Comparison of ENCODE assay signal across 1 cellular context in the genomic region with DNA sequence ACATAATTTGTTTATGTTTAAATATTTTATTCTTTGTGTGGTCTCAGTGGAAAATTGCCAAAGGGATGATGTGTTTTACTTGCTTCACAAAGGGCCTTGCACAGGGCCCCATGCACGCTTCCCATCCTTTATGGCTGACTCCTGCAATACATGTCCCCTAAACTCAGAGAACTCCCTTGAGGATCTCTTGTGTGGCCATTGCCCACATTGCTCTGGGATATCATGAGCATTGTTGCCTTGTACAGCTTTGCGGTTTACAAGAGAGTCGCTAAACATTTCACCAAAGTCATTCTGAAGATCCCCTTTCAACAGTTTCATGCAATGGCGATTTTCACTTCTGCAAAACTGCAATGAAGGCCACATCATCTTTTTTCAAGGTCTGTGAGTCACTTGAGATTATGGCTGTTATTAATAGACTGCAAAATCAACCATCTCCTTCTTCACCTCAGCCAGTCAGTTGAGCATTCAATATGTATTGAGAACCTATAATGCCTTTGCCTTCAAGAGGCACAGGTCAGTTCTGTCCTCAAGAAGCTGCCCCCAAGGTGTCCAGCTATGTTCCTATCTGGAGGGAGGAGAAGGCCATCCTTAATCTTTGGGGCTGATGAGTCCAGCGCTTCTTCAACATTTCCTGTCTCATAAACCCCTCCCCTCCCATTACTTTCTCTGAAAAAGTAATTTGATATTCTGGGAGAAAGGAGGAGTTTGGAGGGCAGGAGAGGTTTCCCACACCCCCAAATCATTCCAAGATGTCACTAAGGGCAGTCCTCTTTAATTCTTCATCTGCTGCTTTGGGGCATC.
TF ChIP-seq lines count a peak whose summit lies in the region.

No MANE protein-coding gene starts in this region.

TF ChIP-seq in IMR-90, 13 proteins besides CTCF, POLR2A, EP300 and RAD21 (continued from another document):
- TF ChIP-seq RCOR1 (IDR thresholded peaks at IDR 0.05; ENCODE audit: insufficient replicate concordance, low read length) (no peak), MXI1 (IDR thresholded peaks at IDR 0.05; ENCODE audit: borderline replicate concordance, low read depth, low read length) (no peak), RFX5 (IDR thresholded peaks at IDR 0.05; ENCODE audit: low read depth, low read length) (no peak), FOS (IDR thresholded peaks at IDR 0.05; ENCODE audit: low read depth, low read length) (no peak)
TF ChIP-seq in IMR-90: peak in this region for 0.
